In the genomic region with DNA sequence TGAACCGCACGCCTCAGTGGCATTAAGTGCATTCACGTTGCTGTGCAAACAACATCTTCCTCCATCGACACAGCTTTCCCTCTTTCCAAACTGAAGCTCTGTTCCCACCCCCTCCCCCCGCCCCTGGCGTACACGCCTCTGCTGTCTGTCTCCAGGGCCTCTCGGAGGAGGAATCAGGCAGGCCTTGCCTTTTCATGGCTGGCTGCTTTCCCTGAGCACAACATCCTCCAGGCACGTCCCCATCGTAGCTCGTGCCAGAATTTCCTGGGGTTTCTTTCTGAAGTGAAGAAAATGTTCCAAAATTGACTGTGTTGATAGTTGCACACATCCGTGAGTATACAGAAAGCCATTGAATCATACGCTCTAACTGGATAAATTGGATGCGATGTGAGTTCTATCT, we compare ENCODE assay signal across 24 cellular contexts. TPM values are rescaled to one million over a fixed set of nuclear protein-coding genes. Genes with fewer than 3 reads are reported as not detected.
DNase-seq lines count a peak whose midpoint lies in the region; ATAC-seq and TF ChIP-seq lines count a peak whose summit lies in the region.
"Had no signal": no experiment of that assay in that cellular context is flagged by ENCODE, and none has a peak within 500 bp of the region (broad histone marks: within the 10 kb centered on the region; RNA-seq: fewer than 3 reads in every experiment).

No MANE protein-coding gene starts in this region.

- intact Hi-C loops in breast epithelium (cut with DNase I; ENCODE audit: low total_unique reads), result no loop called here
- intact Hi-C loops in MCF 10A (cut with micrococcal nuclease), result loop anchor here (10.0 kb wide), 1 partner anchor 144 kb away; no protein-coding TSS in a partner anchor
- intact Hi-C loops in right cardiac atrium (cut with DNase I), result no loop called here
- intact Hi-C loops in thyroid gland (cut with DNase I), result loop anchor here (10.0 kb wide), 1 partner anchor 144 kb away; no protein-coding TSS in a partner anchor
- intact Hi-C loops in activated T-helper 1 cell treated with anti-CD3 and anti-CD28 coated beads, Interleukin-12 subunit alpha, Interleukin-12 subunit beta, Interleukin-2, Interleukin-4 antibody, amounts not matched to agents 30 ng/mL and 10 ng/mL and 1 ng/mL, durations not matched to agents 14 hours and 24 hours and 36 hours (cut with micrococcal nuclease), result no loop called here

- no peak overlapping the region for H3K4me3 ChIP-seq in breast epithelium
- no peak overlapping the region for H3K4me3 ChIP-seq in right cardiac atrium (ENCODE audit: low read length)
- no peak overlapping the region for H3K4me3 ChIP-seq in thyroid gland (replicated peaks in 1 of 3)
- H3K4me3 ChIP-seq: A549, GM23248, prostate gland, smooth muscle cell had no signal

- no peaks in the 10 kb centered on the region for H3K9me3 Mint-ChIP-seq in MCF 10A (ENCODE audit: unreplicated experiment)
- H3K9me3 Mint-ChIP-seq in activated T-helper 1 cell treated with anti-CD3 and anti-CD28 coated beads, Interleukin-12 subunit alpha, Interleukin-12 subunit beta, Interleukin-2, Interleukin-4 antibody, amounts not matched to agents 30 ng/mL and 10 ng/mL and 1 ng/mL, durations not matched to agents 14 hours and 24 hours and 36 hours, result no peaks in the 10 kb centered on the region
- H3K9me3 Mint-ChIP-seq: activated B cell treated with CpG ODN at 0.5 μM for 24 hours; activated CD4-positive, alpha-beta memory T cell treated with anti-CD3 and anti-CD28 coated beads for 36 hours; central memory CD8-positive, alpha-beta T cell; natural killer cell treated with Interleukin-12 subunit alpha and Interleukin-12 subunit beta and Interleukin-15 and Interleukin-18, amount 100 ng/mL, for 72 hours had no signal

- peaks cover 0 to 6% of the 10 kb centered on the region in 2 donors for H3K4me1 ChIP-seq in breast epithelium
- H3K4me1 ChIP-seq in right cardiac atrium (ENCODE audit: control insufficient read depth, insufficient read depth, low read length), result no peaks in the 10 kb centered on the region
- H3K4me1 ChIP-seq in thyroid gland, result peaks cover 0 to 21% of the 10 kb centered on the region in 2 donors
- H3K4me1 ChIP-seq: A549, prostate gland had no signal

- H3K9me3 ChIP-seq in breast epithelium (no peaks in the 10 kb centered on the region), right cardiac atrium (ENCODE audit: control insufficient read depth, low read length) (no peaks in the 10 kb centered on the region), thyroid gland (no peaks in the 10 kb centered on the region)
- H3K9me3 ChIP-seq: A549, prostate gland had no signal

- ATAC-seq in right cardiac atrium (peak; percentile 68 to 81), HG03039 (IDR thresholded peaks at IDR 0.05; ENCODE audit: unreplicated experiment) (no peak)
- ATAC-seq: A549; left colon; natural killer cell treated with Interleukin-12 subunit alpha and Interleukin-12 subunit beta and Interleukin-15 and Interleukin-18, amount 100 ng/mL, for 72 hours had no signal

- H3K27ac ChIP-seq in breast epithelium (peak overlapping the region; percentile 26 to 49), right cardiac atrium (ENCODE audit: low read length) (no peak overlapping the region), thyroid gland (no peak overlapping the region)
- H3K27ac ChIP-seq: A549, GM23248, prostate gland had no signal

- DNase-seq in breast epithelium (ENCODE audit: low spot score in 2 of 2) (peak in 1 of 2 donors; percentile 63), MCF 10A (ENCODE audit: unreplicated experiment) (no peak), NCI-H69 (lab: John Stamatoyannopoulos, UW) (peak; percentile 56), right cardiac atrium (peak; percentile 67 to 88 (median 85)), thyroid gland (peak; percentile 69 to 73), DMS114 treated with DMSO at 0.1 percent for 48 hours (lab: John Stamatoyannopoulos, UW; ENCODE audit: unreplicated experiment) (no peak)
- no peak for DNase-seq in activated T-helper 1 cell treated with anti-CD3 and anti-CD28 coated beads, Interleukin-12 subunit alpha, Interleukin-12 subunit beta, Interleukin-2, Interleukin-4 antibody, amounts not matched to agents 30 ng/mL and 10 ng/mL and 1 ng/mL, durations not matched to agents 14 hours and 24 hours and 36 hours (ENCODE audit: low spot score)
- DNase-seq: activated B cell treated with CpG ODN at 0.5 μM for 24 hours; activated CD4-positive, alpha-beta memory T cell treated with anti-CD3 and anti-CD28 coated beads for 36 hours; activated naive CD4-positive, alpha-beta T cell; GF-D8; GM23248; left colon; midbrain; NCI-H1436 treated with DMSO at 0.1 percent for 48 hours; NK-92 treated with Interleukin-12 subunit alpha and Interleukin-12 subunit beta, amount 100 ng/mL, for 24 hours; stimulated activated CD4-positive, alpha-beta T cell treated with anti-CD3 and anti-CD28 coated beads, Interleukin-4, amount 100 ng/mL, for 1 hour; T-helper 9 cell had no signal

- no peaks in the 10 kb centered on the region for H3K27me3 Mint-ChIP-seq in MCF 10A (ENCODE audit: insufficient read depth, unreplicated experiment)
- peaks cover 6% of the 10 kb centered on the region for H3K27me3 Mint-ChIP-seq in activated T-helper 1 cell treated with anti-CD3 and anti-CD28 coated beads, Interleukin-12 subunit alpha, Interleukin-12 subunit beta, Interleukin-2, Interleukin-4 antibody, amounts not matched to agents 30 ng/mL and 10 ng/mL and 1 ng/mL, durations not matched to agents 14 hours and 24 hours and 36 hours (ENCODE audit: insufficient read depth)
- H3K27me3 Mint-ChIP-seq: natural killer cell treated with Interleukin-12 subunit alpha and Interleukin-12 subunit beta and Interleukin-15 and Interleukin-18, amount 100 ng/mL, for 72 hours had no signal

- H3K36me3 Mint-ChIP-seq in MCF 10A (ENCODE audit: insufficient read depth, unreplicated experiment), result no peaks in the 10 kb centered on the region
- H3K36me3 Mint-ChIP-seq in activated T-helper 1 cell treated with anti-CD3 and anti-CD28 coated beads, Interleukin-12 subunit alpha, Interleukin-12 subunit beta, Interleukin-2, Interleukin-4 antibody, amounts not matched to agents 30 ng/mL and 10 ng/mL and 1 ng/mL, durations not matched to agents 14 hours and 24 hours and 36 hours (ENCODE audit: low read depth), result no peaks in the 10 kb centered on the region
- H3K36me3 Mint-ChIP-seq: activated CD4-positive, alpha-beta memory T cell treated with anti-CD3 and anti-CD28 coated beads for 36 hours; natural killer cell treated with Interleukin-12 subunit alpha and Interleukin-12 subunit beta and Interleukin-15 and Interleukin-18, amount 100 ng/mL, for 72 hours had no signal

- H3K27ac Mint-ChIP-seq in MCF 10A (ENCODE audit: low read depth, unreplicated experiment), result no peak overlapping the region
- H3K27ac Mint-ChIP-seq in activated T-helper 1 cell treated with anti-CD3 and anti-CD28 coated beads, Interleukin-12 subunit alpha, Interleukin-12 subunit beta, Interleukin-2, Interleukin-4 antibody, amounts not matched to agents 30 ng/mL and 10 ng/mL and 1 ng/mL, durations not matched to agents 14 hours and 24 hours and 36 hours, result no peak overlapping the region
- H3K27ac Mint-ChIP-seq: activated B cell treated with CpG ODN at 0.5 μM for 24 hours; activated CD4-positive, alpha-beta memory T cell treated with anti-CD3 and anti-CD28 coated beads for 36 hours; natural killer cell treated with Interleukin-12 subunit alpha and Interleukin-12 subunit beta and Interleukin-15 and Interleukin-18, amount 100 ng/mL, for 72 hours had no signal

- 45% methylated on average over 14 of the region's 14 CpGs for WGBS in right cardiac atrium
- 21 to 24% methylated on average over 14 of the region's 14 CpGs for WGBS in thyroid gland, 2 donors

- H3K4me1 Mint-ChIP-seq in MCF 10A (ENCODE audit: insufficient read depth, unreplicated experiment), result no peaks in the 10 kb centered on the region
- no peaks in the 10 kb centered on the region for H3K4me1 Mint-ChIP-seq in activated T-helper 1 cell treated with anti-CD3 and anti-CD28 coated beads, Interleukin-12 subunit alpha, Interleukin-12 subunit beta, Interleukin-2, Interleukin-4 antibody, amounts not matched to agents 30 ng/mL and 10 ng/mL and 1 ng/mL, durations not matched to agents 14 hours and 24 hours and 36 hours (ENCODE audit: low read depth)
- H3K4me1 Mint-ChIP-seq: activated B cell treated with CpG ODN at 0.5 μM for 24 hours; central memory CD8-positive, alpha-beta T cell had no signal

- no TSS peak for BruUV-seq in MCF 10A (replicated peaks; lab: Mats Ljungman, UMichigan)

- TF ChIP-seq CTCF in breast epithelium (IDR thresholded peaks at IDR 0.05) (no peak), MCF 10A (IDR thresholded peaks at IDR 0.05; ENCODE audit: unreplicated experiment) (no peak), thyroid gland (IDR thresholded peaks at IDR 0.05) (no peak)

- H3K36me3 ChIP-seq in breast epithelium (no peaks in the 10 kb centered on the region), thyroid gland (no peaks in the 10 kb centered on the region)
- H3K36me3 ChIP-seq: prostate gland had no signal

- no peak for TF ChIP-seq POLR2A in breast epithelium (IDR thresholded peaks at IDR 0.05)
- TF ChIP-seq POLR2A in thyroid gland (IDR thresholded peaks at IDR 0.05), result no peak

- POLR2A ChIA-PET in MCF 10A (lab: Yijun Ruan, JAX), result no interaction called here

- H3K27me3 ChIP-seq in breast epithelium (peaks cover 0 to 53% of the 10 kb centered on the region in 2 donors), right cardiac atrium (ENCODE audit: control insufficient read depth, insufficient read depth) (no peaks in the 10 kb centered on the region), thyroid gland (no peaks in the 10 kb centered on the region)

- no peak overlapping the region for H3K4me3 Mint-ChIP-seq in MCF 10A (ENCODE audit: unreplicated experiment)
- no peak overlapping the region for H3K4me3 Mint-ChIP-seq in activated T-helper 1 cell treated with anti-CD3 and anti-CD28 coated beads, Interleukin-12 subunit alpha, Interleukin-12 subunit beta, Interleukin-2, Interleukin-4 antibody, amounts not matched to agents 30 ng/mL and 10 ng/mL and 1 ng/mL, durations not matched to agents 14 hours and 24 hours and 36 hours
- H3K4me3 Mint-ChIP-seq: activated B cell treated with CpG ODN at 0.5 μM for 24 hours; activated CD4-positive, alpha-beta memory T cell treated with anti-CD3 and anti-CD28 coated beads for 36 hours; central memory CD8-positive, alpha-beta T cell; natural killer cell treated with Interleukin-12 subunit alpha and Interleukin-12 subunit beta and Interleukin-15 and Interleukin-18, amount 100 ng/mL, for 72 hours had no signal

- CTCF ChIA-PET in MCF 10A (lab: Yijun Ruan, JAX), result interaction anchor here (0.7 to 1.5 kb wide), 2 partner anchors 174 to 545 kb away, joined by 3 read pairs; no protein-coding TSS in a partner anchor

RNA-seq across cellular contexts. Expression of gene TMEM250, which starts 22.3 kb away (rescaled TPM):
- total RNA-seq in breast epithelium, result 10 to 100 TPM; 24.9 to 29.5 (median 26.1) TPM
- total RNA-seq in MCF 10A (2022), result 43.2 and 45.4 TPM in 2 replicates
- total RNA-seq in right cardiac atrium, result 10 to 100 TPM; 18.5 to 25.5 (median 20.9) TPM
- polyA plus RNA-seq in right cardiac atrium, result 16.5 TPM
- 10 to 100 TPM; 23.5 to 35.3 (median 25.6) TPM for total RNA-seq in thyroid gland
- total RNA-seq in activated T-helper 1 cell treated with anti-CD3 and anti-CD28 coated beads, Interleukin-12 subunit alpha, Interleukin-12 subunit beta, Interleukin-2, Interleukin-4 antibody, amounts not matched to agents 30 ng/mL and 10 ng/mL and 1 ng/mL, durations not matched to agents 14 hours and 24 hours and 36 hours, result 50.1 and 51.5 TPM in 2 replicates

RNA-seq across cellular contexts. Expression of gene NACC2, which starts 45.9 kb away (rescaled TPM):
- total RNA-seq in breast epithelium, result 10 to 100 TPM; 14.0 to 24.2 (median 19.3) TPM
- total RNA-seq in MCF 10A (2022), result 16.5 and 20.2 TPM in 2 replicates
- 10 to 100 TPM; 31.4 to 45.3 (median 37.8) TPM for total RNA-seq in right cardiac atrium
- 19.4 TPM for polyA plus RNA-seq in right cardiac atrium
- total RNA-seq in thyroid gland, result 10 to 100 TPM; 18.4 to 33.6 (median 22.4) TPM
- 3.7 and 4.0 TPM in 2 replicates for total RNA-seq in activated T-helper 1 cell treated with anti-CD3 and anti-CD28 coated beads, Interleukin-12 subunit alpha, Interleukin-12 subunit beta, Interleukin-2, Interleukin-4 antibody, amounts not matched to agents 30 ng/mL and 10 ng/mL and 1 ng/mL, durations not matched to agents 14 hours and 24 hours and 36 hours

Comparison
In these comparisons a context has a peak if more than half of its experiments do, and no peak if none do; other contexts are left out.
1. intact Hi-C loops: an anchor here in MCF 10A (10.0 kb wide) and thyroid gland (10.0 kb wide); none called in breast epithelium, right cardiac atrium and activated T-helper 1 cell treated with anti-CD3 and anti-CD28 coated beads, Interleukin-12 subunit alpha, Interleukin-12 subunit beta, Interleukin-2, Interleukin-4 antibody, amounts not matched to agents 30 ng/mL and 10 ng/mL and 1 ng/mL, durations not matched to agents 14 hours and 24 hours and 36 hours.
2. DNase-seq: peak in NCI-H69 (single experiment), right cardiac atrium (3 of 3) and thyroid gland (2 of 2); none in MCF 10A (single experiment), DMS114 treated with DMSO at 0.1 percent for 48 hours (single experiment) and activated T-helper 1 cell treated with anti-CD3 and anti-CD28 coated beads, Interleukin-12 subunit alpha, Interleukin-12 subunit beta, Interleukin-2, Interleukin-4 antibody, amounts not matched to agents 30 ng/mL and 10 ng/mL and 1 ng/mL, durations not matched to agents 14 hours and 24 hours and 36 hours (single experiment).
3. H3K27ac ChIP-seq: peak in breast epithelium (2 of 2); none in right cardiac atrium (single experiment) and thyroid gland (0 of 3).